8 cellular contexts compared by ENCODE assay signal in genomic region chr1:1306661-1307260, GRCh38. TPM values are rescaled to one million over a fixed set of nuclear protein-coding genes. Genes with fewer than 3 reads are reported as not detected.
DNase-seq lines count a peak whose midpoint lies in the region; ATAC-seq and TF ChIP-seq lines count a peak whose summit lies in the region.

No MANE protein-coding gene starts in this region.

- H3K79me2 ChIP-seq in SK-N-SH (ENCODE audit: insufficient read depth): peaks cover 32% of the 10 kb centered on the region

- H3K4me2 ChIP-seq in SK-N-SH: peak overlapping the region; percentile 95

- H3K4me1 ChIP-seq in SK-N-SH (ENCODE audit: control insufficient read depth in 1 of 2, insufficient read depth in 2 of 2, low read depth in 1 of 2, low read length in 1 of 2): peaks cover 13 to 50% of the 10 kb centered on the region in 2 experiments; a peak in 2 of 4 replicates

- ATAC-seq in SK-N-SH treated with all-trans-retinoic acid at 6 μM for 48 hours (no peak), HG03469 (IDR thresholded peaks at IDR 0.05; ENCODE audit: unreplicated experiment) (no peak)

- POLR2A ChIA-PET in SK-N-SH (lab: Yijun Ruan, JAX): no interaction called here

- H2AFZ ChIP-seq in SK-N-SH (ENCODE audit: low read depth): no peak overlapping the region

- H3K36me3 Mint-ChIP-seq in activated T-helper 1 cell treated with anti-CD3 and anti-CD28 coated beads, Interleukin-12 subunit alpha, Interleukin-12 subunit beta, Interleukin-2, Interleukin-4 antibody, amounts not matched to agents 30 ng/mL and 10 ng/mL and 1 ng/mL, durations not matched to agents 14 hours and 24 hours and 36 hours (ENCODE audit: low read depth): no peaks in the 10 kb centered on the region
- no peaks in the 10 kb centered on the region for H3K36me3 Mint-ChIP-seq in immature natural killer cell

- H3K9me3 Mint-ChIP-seq in activated T-helper 1 cell treated with anti-CD3 and anti-CD28 coated beads, Interleukin-12 subunit alpha, Interleukin-12 subunit beta, Interleukin-2, Interleukin-4 antibody, amounts not matched to agents 30 ng/mL and 10 ng/mL and 1 ng/mL, durations not matched to agents 14 hours and 24 hours and 36 hours: no peaks in the 10 kb centered on the region
- H3K9me3 Mint-ChIP-seq in immature natural killer cell: no peaks in the 10 kb centered on the region

- TF ChIP-seq RAD21 in SK-N-SH (IDR thresholded peaks at IDR 0.05; ENCODE audit: low read length): no peak

- peak overlapping the region in 1 of 2 experiments; percentile 97; a peak in 2 of 4 replicates for H3K27ac ChIP-seq in SK-N-SH (ENCODE audit: low read depth in 2 of 2, low read length in 1 of 2)
- peak overlapping the region; percentile 94 for H3K27ac ChIP-seq in substantia nigra (ENCODE audit: low read depth, low read length, poor library complexity, severe bottlenecking)

- H3K9me3 ChIP-seq in SK-N-SH: no peaks in the 10 kb centered on the region

- H3K9ac ChIP-seq in SK-N-SH: peak overlapping the region; percentile 68; the same call in 1 of the 2 replicates

- no peaks in the 10 kb centered on the region for H3K27me3 Mint-ChIP-seq in activated T-helper 1 cell treated with anti-CD3 and anti-CD28 coated beads, Interleukin-12 subunit alpha, Interleukin-12 subunit beta, Interleukin-2, Interleukin-4 antibody, amounts not matched to agents 30 ng/mL and 10 ng/mL and 1 ng/mL, durations not matched to agents 14 hours and 24 hours and 36 hours (ENCODE audit: insufficient read depth)
- peaks cover 5 to 11% (median 10%) of the 10 kb centered on the region in 3 donors for H3K27me3 Mint-ChIP-seq in immature natural killer cell (ENCODE audit: low read depth in 3 of 3)

- H3K27ac Mint-ChIP-seq in activated T-helper 1 cell treated with anti-CD3 and anti-CD28 coated beads, Interleukin-12 subunit alpha, Interleukin-12 subunit beta, Interleukin-2, Interleukin-4 antibody, amounts not matched to agents 30 ng/mL and 10 ng/mL and 1 ng/mL, durations not matched to agents 14 hours and 24 hours and 36 hours: peak overlapping the region; percentile 85
- H3K27ac Mint-ChIP-seq in immature natural killer cell: peak overlapping the region; percentile 60 to 81 (median 76)

- H3K4me1 Mint-ChIP-seq in activated T-helper 1 cell treated with anti-CD3 and anti-CD28 coated beads, Interleukin-12 subunit alpha, Interleukin-12 subunit beta, Interleukin-2, Interleukin-4 antibody, amounts not matched to agents 30 ng/mL and 10 ng/mL and 1 ng/mL, durations not matched to agents 14 hours and 24 hours and 36 hours (ENCODE audit: low read depth): peaks cover 15% of the 10 kb centered on the region
- H3K4me1 Mint-ChIP-seq in immature natural killer cell: peaks cover 15 to 18% of the 10 kb centered on the region in 2 donors

- no peak for TF ChIP-seq CTCF in SK-N-SH (IDR thresholded peaks at IDR 0.05)
- TF ChIP-seq CTCF in GM13977 (IDR thresholded peaks at IDR 0.05; ENCODE audit: extremely low read depth, insufficient read depth, missing control alignments): no peak

- H3K9me2 ChIP-seq in SK-N-SH: no peaks in the 10 kb centered on the region

- peaks cover 0 to 18% of the 10 kb centered on the region in 2 experiments for H3K36me3 ChIP-seq in SK-N-SH (replicated peaks in 1 of 2; ENCODE audit: control insufficient read depth in 1 of 2, insufficient read depth in 2 of 2, low read length in 1 of 2)

- H3K4me3 Mint-ChIP-seq in activated T-helper 1 cell treated with anti-CD3 and anti-CD28 coated beads, Interleukin-12 subunit alpha, Interleukin-12 subunit beta, Interleukin-2, Interleukin-4 antibody, amounts not matched to agents 30 ng/mL and 10 ng/mL and 1 ng/mL, durations not matched to agents 14 hours and 24 hours and 36 hours: peak overlapping the region; percentile 88
- peak overlapping the region; percentile 78 to 88 (median 82) for H3K4me3 Mint-ChIP-seq in immature natural killer cell

- intact Hi-C loops in activated T-helper 1 cell treated with anti-CD3 and anti-CD28 coated beads, Interleukin-12 subunit alpha, Interleukin-12 subunit beta, Interleukin-2, Interleukin-4 antibody, amounts not matched to agents 30 ng/mL and 10 ng/mL and 1 ng/mL, durations not matched to agents 14 hours and 24 hours and 36 hours (cut with micrococcal nuclease): loop anchor here (5.0 kb wide), 6 partner anchors 34 to 349 kb away; partner anchors contain the start of genes ATAD3A, CCNL2, NOC2L and TNFRSF18

- in situ Hi-C loops in GM13977 (cut with MboI; ENCODE audit: low pct_unique_long_range_greater_than_20kb, low sequenced_read_pairs, unreplicated experiment): no loop called here

- no peaks in the 10 kb centered on the region for H3F3A ChIP-seq in SK-N-SH (replicated peaks; ENCODE audit: insufficient read depth)

- no peaks in the 10 kb centered on the region for H3K27me3 ChIP-seq in SK-N-SH (ENCODE audit: insufficient read depth)

- peaks cover 11% of the 10 kb centered on the region; the same call in 1 of the 2 replicates for H4K20me1 ChIP-seq in SK-N-SH (ENCODE audit: insufficient read depth)

- CTCF ChIA-PET in SK-N-SH (lab: Yijun Ruan, JAX): interaction anchor here (0.5 kb wide), 1 partner anchor 92 kb away, joined by 3 read pairs; no protein-coding TSS in a partner anchor

- DNase-seq in SK-N-SH: no peak
- DNase-seq in activated T-helper 1 cell treated with anti-CD3 and anti-CD28 coated beads, Interleukin-12 subunit alpha, Interleukin-12 subunit beta, Interleukin-2, Interleukin-4 antibody, amounts not matched to agents 30 ng/mL and 10 ng/mL and 1 ng/mL, durations not matched to agents 14 hours and 24 hours and 36 hours (ENCODE audit: low spot score): no peak
- DNase-seq in immature natural killer cell: no peak
- DNase-seq in substantia nigra (lab: John Stamatoyannopoulos, UW): peak in 1 of 49 donors; percentile 27
- no peak for DNase-seq in hepatic stellate cell (ENCODE audit: low spot score)
- no peak for DNase-seq in GM13977 (ENCODE audit: low spot score)

- peak overlapping the region; percentile 73 to 91 for H3K4me3 ChIP-seq in SK-N-SH (ENCODE audit: low read depth in 2 of 2, low read length in 1 of 2)

- WGBS in SK-N-SH (ENCODE audit: low lambda C conversion rate): 38% methylated on average over 7 of the region's 27 CpGs

- TF ChIP-seq EP300 in SK-N-SH (IDR thresholded peaks at IDR 0.05; ENCODE audit: borderline replicate concordance in 1 of 2, low read depth in 1 of 2, low read length in 1 of 2): no peak

TF ChIP-seq in SK-N-SH, 30 proteins besides CTCF, POLR2A, EP300 and RAD21 (continues in another document):
- no peak for TF ChIP-seq RXRA (IDR thresholded peaks at IDR 0.05; ENCODE audit: borderline replicate concordance, low read depth)

TF ChIP-seq in SK-N-SH treated with all-trans-retinoic acid at 6 μM for 48 hours, 23 proteins besides CTCF, POLR2A, EP300 and RAD21:
- no peak for TF ChIP-seq OSR1 (CRISPR knock-in tag; IDR thresholded peaks at IDR 0.05)

RNA-seq across cellular contexts. Expression of gene ACAP3, which starts 1.0 kb away (rescaled TPM):
- polyA plus RNA-seq in SK-N-SH (2012; rRNA removed) (51.7 and 66.4 TPM in 2 replicates), immature natural killer cell (1 to 10 TPM; 1.4 to 7.0 (median 4.6) TPM)
- 8.8 and 14.1 TPM in 2 replicates for polyA plus RNA-seq in SK-N-SH (2012; cell fraction: cytosol; rRNA removed)
- polyA plus RNA-seq in SK-N-SH (2012; cell fraction: nucleus; rRNA removed): 444 and 648 TPM in 2 replicates
- 47.7 and 55.1 TPM in 2 replicates for total RNA-seq in activated T-helper 1 cell treated with anti-CD3 and anti-CD28 coated beads, Interleukin-12 subunit alpha, Interleukin-12 subunit beta, Interleukin-2, Interleukin-4 antibody, amounts not matched to agents 30 ng/mL and 10 ng/mL and 1 ng/mL, durations not matched to agents 14 hours and 24 hours and 36 hours

RNA-seq across cellular contexts. Expression of gene PUSL1, which starts 1.6 kb away (rescaled TPM):
- polyA plus RNA-seq in SK-N-SH (2012; rRNA removed) (13.9 and 19.0 TPM in 2 replicates), immature natural killer cell (10 to 100 TPM; 17.3 to 25.4 (median 18.9) TPM)
- polyA plus RNA-seq in SK-N-SH (2012; cell fraction: cytosol; rRNA removed): 7.1 and 11.8 TPM in 2 replicates
- 24.9 and 36.1 TPM in 2 replicates for polyA plus RNA-seq in SK-N-SH (2012; cell fraction: nucleus; rRNA removed)
- 34.6 and 36.8 TPM in 2 replicates for total RNA-seq in activated T-helper 1 cell treated with anti-CD3 and anti-CD28 coated beads, Interleukin-12 subunit alpha, Interleukin-12 subunit beta, Interleukin-2, Interleukin-4 antibody, amounts not matched to agents 30 ng/mL and 10 ng/mL and 1 ng/mL, durations not matched to agents 14 hours and 24 hours and 36 hours

RNA-seq across cellular contexts. Expression of gene INTS11, which starts 17.7 kb away (rescaled TPM):
- 137 and 141 TPM in 2 replicates for polyA plus RNA-seq in SK-N-SH (2012; rRNA removed)
- polyA plus RNA-seq in SK-N-SH (2012; cell fraction: cytosol; rRNA removed): 42.5 and 60.8 TPM in 2 replicates
- polyA plus RNA-seq in SK-N-SH (2012; cell fraction: nucleus; rRNA removed): 483 and 499 TPM in 2 replicates
- 144 and 147 TPM in 2 replicates for total RNA-seq in activated T-helper 1 cell treated with anti-CD3 and anti-CD28 coated beads, Interleukin-12 subunit alpha, Interleukin-12 subunit beta, Interleukin-2, Interleukin-4 antibody, amounts not matched to agents 30 ng/mL and 10 ng/mL and 1 ng/mL, durations not matched to agents 14 hours and 24 hours and 36 hours
- 10 to 100 TPM; 62.1 to 68.8 (median 67.5) TPM for polyA plus RNA-seq in immature natural killer cell

RNA-seq across cellular contexts. Expression of gene CPTP, which starts 17.8 kb away (rescaled TPM):
- polyA plus RNA-seq in SK-N-SH (2012; rRNA removed) (12.3 and 13.4 TPM in 2 replicates), immature natural killer cell (10 to 100 TPM in 2 of 3 donors, 1 to 10 TPM in 1; 9.2 to 23.7 (median 10.5) TPM)
- 5.8 and 11.0 TPM in 2 replicates for polyA plus RNA-seq in SK-N-SH (2012; cell fraction: cytosol; rRNA removed)
- 9.9 and 14.4 TPM in 2 replicates for polyA plus RNA-seq in SK-N-SH (2012; cell fraction: nucleus; rRNA removed)
- 13.6 and 14.6 TPM in 2 replicates for total RNA-seq in activated T-helper 1 cell treated with anti-CD3 and anti-CD28 coated beads, Interleukin-12 subunit alpha, Interleukin-12 subunit beta, Interleukin-2, Interleukin-4 antibody, amounts not matched to agents 30 ng/mL and 10 ng/mL and 1 ng/mL, durations not matched to agents 14 hours and 24 hours and 36 hours

RNA-seq across cellular contexts. Expression of gene TAS1R3, which starts 24.3 kb away (rescaled TPM):
- polyA plus RNA-seq in SK-N-SH (2012; rRNA removed) (0.06 and 0.08 TPM in 2 replicates), immature natural killer cell (under 1 TPM in 1 of 3 donors, not detected in 2; 0.08 TPM)
- polyA plus RNA-seq in SK-N-SH (2012; cell fraction: cytosol; rRNA removed): 0.03 TPM in 1 of 2 replicates, not detected in the other
- polyA plus RNA-seq in SK-N-SH (2012; cell fraction: nucleus; rRNA removed): 0.55 and 0.62 TPM in 2 replicates
- total RNA-seq in activated T-helper 1 cell treated with anti-CD3 and anti-CD28 coated beads, Interleukin-12 subunit alpha, Interleukin-12 subunit beta, Interleukin-2, Interleukin-4 antibody, amounts not matched to agents 30 ng/mL and 10 ng/mL and 1 ng/mL, durations not matched to agents 14 hours and 24 hours and 36 hours: 0.22 and 0.34 TPM in 2 replicates
